8 cellular contexts compared by ENCODE assay signal in genomic region chr15:74616996-74617395, GRCh38. TPM values are rescaled to one million over a fixed set of nuclear protein-coding genes. Genes with fewer than 3 reads are reported as not detected.
DNase-seq lines count a peak whose midpoint lies in the region; ATAC-seq, FAIRE-seq and TF ChIP-seq lines count a peak whose summit lies in the region.

No MANE protein-coding gene starts in this region.

- H2AFZ ChIP-seq in OCI-LY3 (ENCODE audit: low read depth, low read length): no peak overlapping the region
- no peak overlapping the region for H2AFZ ChIP-seq in neuron (ENCODE audit: low read depth, low read length)

- H3K9me3 ChIP-seq in CD4-positive, CD25-positive, alpha-beta regulatory T cell (ENCODE audit: control insufficient read depth in 2 of 2, low read length in 2 of 2): no peaks in the 10 kb centered on the region
- H3K9me3 ChIP-seq in OCI-LY3 (ENCODE audit: insufficient read depth, low read length) (no peaks in the 10 kb centered on the region), neuron (ENCODE audit: low read length) (no peaks in the 10 kb centered on the region), testis (no peaks in the 10 kb centered on the region)
- no peaks in the 10 kb centered on the region for H3K9me3 ChIP-seq in effector memory CD4-positive, alpha-beta T cell (ENCODE audit: control insufficient read depth, low read length)

- TF ChIP-seq POLR2A in GM12891 (IDR thresholded peaks at IDR 0.05; ENCODE audit: low read depth, low read length) (no peak), testis (IDR thresholded peaks at IDR 0.05) (no peak)

- peak overlapping the region; percentile 95 to 97 (median 96) for H3K27ac Mint-ChIP-seq in CD4-positive, CD25-positive, alpha-beta regulatory T cell

- FAIRE-seq in GM12891 (lab: Jason Lieb, UNC): no peak

- H3K27me3 Mint-ChIP-seq in CD4-positive, CD25-positive, alpha-beta regulatory T cell: no peaks in the 10 kb centered on the region

- no peaks in the 10 kb centered on the region for H3K9me3 Mint-ChIP-seq in CD4-positive, CD25-positive, alpha-beta regulatory T cell

- TF ChIP-seq CTCF in OCI-LY3 (IDR thresholded peaks at IDR 0.05; ENCODE audit: low read depth, low read length): no peak
- TF ChIP-seq CTCF in testis (IDR thresholded peaks at IDR 0.05): no peak

- H3K4me2 ChIP-seq in OCI-LY3 (ENCODE audit: low read length): peak overlapping the region; percentile 84

- H3K36me3 ChIP-seq in CD4-positive, CD25-positive, alpha-beta regulatory T cell (ENCODE audit: control insufficient read depth, insufficient read depth, low read length): peaks cover 34% of the 10 kb centered on the region
- H3K36me3 ChIP-seq in OCI-LY3 (replicated peaks; ENCODE audit: low read depth, low read length) (peaks cover 32% of the 10 kb centered on the region), neuron (ENCODE audit: insufficient read depth, low read length) (peaks cover 35% of the 10 kb centered on the region), testis (ENCODE audit: low read depth, missing control alignments) (no peaks in the 10 kb centered on the region)
- H3K36me3 ChIP-seq in effector memory CD4-positive, alpha-beta T cell (ENCODE audit: control insufficient read depth, insufficient read depth, low read length): peaks cover 33% of the 10 kb centered on the region

- DNase-seq in CD4-positive, CD25-positive, alpha-beta regulatory T cell: no peak
- no peak for DNase-seq in effector memory CD4-positive, alpha-beta T cell
- no peak for DNase-seq in GM12891 (ENCODE audit: insufficient read length, low spot score)
- DNase-seq in T1000 (lab: John Stamatoyannopoulos, UW): no peak
- DNase-seq in testis: no peak

- intact Hi-C loops in testis (cut with DNase I; ENCODE audit: low total_unique reads): no loop called here

- H3K4me1 Mint-ChIP-seq in CD4-positive, CD25-positive, alpha-beta regulatory T cell: peaks cover 5 to 59% (median 37%) of the 10 kb centered on the region in 4 donors

- peaks cover 53% of the 10 kb centered on the region for H4K20me1 ChIP-seq in OCI-LY3 (ENCODE audit: insufficient read depth, low read length)

- H3K4me3 Mint-ChIP-seq in CD4-positive, CD25-positive, alpha-beta regulatory T cell: peak overlapping the region; percentile 93 to 99 (median 96)

- H3K27ac ChIP-seq in CD4-positive, CD25-positive, alpha-beta regulatory T cell (ENCODE audit: insufficient read depth, low read length, poor library complexity, severe bottlenecking): peak overlapping the region; percentile 97
- H3K27ac ChIP-seq in OCI-LY3 (ENCODE audit: low read length) (0 out of 2 replicates have a peak overlapping the region, but pooled peaks have one; percentile 54), testis (peak overlapping the region in 1 of 2 donors; percentile 97)
- H3K27ac ChIP-seq in effector memory CD4-positive, alpha-beta T cell (ENCODE audit: insufficient read depth, low read length, poor library complexity, severe bottlenecking): peak overlapping the region; percentile 98

- H3K4me1 ChIP-seq in CD4-positive, CD25-positive, alpha-beta regulatory T cell (ENCODE audit: control insufficient read depth, insufficient read depth, low read length, poor library complexity, severe bottlenecking): peaks cover 50% of the 10 kb centered on the region
- H3K4me1 ChIP-seq in OCI-LY3 (ENCODE audit: low read length): peaks cover 19% of the 10 kb centered on the region
- H3K4me1 ChIP-seq in effector memory CD4-positive, alpha-beta T cell (ENCODE audit: control insufficient read depth, insufficient read depth, low read length, poor library complexity, severe bottlenecking): peaks cover 18% of the 10 kb centered on the region
- H3K4me1 ChIP-seq in neuron (ENCODE audit: insufficient read depth, low read length): peaks cover 23% of the 10 kb centered on the region
- peaks cover 35% of the 10 kb centered on the region for H3K4me1 ChIP-seq in testis

- ATAC-seq in CD4-positive, CD25-positive, alpha-beta regulatory T cell (ENCODE audit: low read depth in 2 of 2): no peak
- ATAC-seq in GM21737 (IDR thresholded peaks at IDR 0.05; ENCODE audit: unreplicated experiment): no peak

- peak overlapping the region; percentile 83 for H3K4me3 ChIP-seq in CD4-positive, CD25-positive, alpha-beta regulatory T cell (ENCODE audit: low read depth, low read length)
- peak overlapping the region; percentile 93 for H3K4me3 ChIP-seq in OCI-LY3 (ENCODE audit: low read length)
- H3K4me3 ChIP-seq in effector memory CD4-positive, alpha-beta T cell (ENCODE audit: insufficient read depth, low read depth, low read length, poor library complexity, severe bottlenecking): peak overlapping the region; percentile 94
- H3K4me3 ChIP-seq in neuron (ENCODE audit: low read length): peak overlapping the region; percentile 78
- peak overlapping the region in 1 of 2 donors; percentile 100 for H3K4me3 ChIP-seq in testis

- H3K79me2 ChIP-seq in OCI-LY3 (ENCODE audit: low read length): peaks cover 64% of the 10 kb centered on the region

- H3K36me3 Mint-ChIP-seq in CD4-positive, CD25-positive, alpha-beta regulatory T cell: peaks cover 20% of the 10 kb centered on the region

- H3K27me3 ChIP-seq in CD4-positive, CD25-positive, alpha-beta regulatory T cell (ENCODE audit: control insufficient read depth, insufficient read depth, low read length): no peaks in the 10 kb centered on the region
- no peaks in the 10 kb centered on the region for H3K27me3 ChIP-seq in OCI-LY3 (ENCODE audit: low read depth, low read length)
- H3K27me3 ChIP-seq in effector memory CD4-positive, alpha-beta T cell (replicated peaks; ENCODE audit: control insufficient read depth, insufficient read depth, low read length, poor library complexity, severe bottlenecking): no peaks in the 10 kb centered on the region
- H3K27me3 ChIP-seq in neuron (ENCODE audit: insufficient read depth, low read length): no peaks in the 10 kb centered on the region
- no peaks in the 10 kb centered on the region for H3K27me3 ChIP-seq in testis

- peak overlapping the region; percentile 91 for H3K9ac ChIP-seq in OCI-LY3 (ENCODE audit: low read length)

TF ChIP-seq in GM12891, 5 proteins besides CTCF, POLR2A, EP300 and RAD21:
- TF ChIP-seq TAF1 (IDR thresholded peaks at IDR 0.05; ENCODE audit: low read depth, low read length): no peak
- no peak for TF ChIP-seq POU2F2 (IDR thresholded peaks at IDR 0.05; ENCODE audit: low read depth, low read length)
- TF ChIP-seq POLR2AphosphoS5 (IDR thresholded peaks at IDR 0.05; ENCODE audit: low read depth, low read length): no peak
- TF ChIP-seq SPI1 (IDR thresholded peaks at IDR 0.05; ENCODE audit: low read depth, low read length): no peak
- TF ChIP-seq PAX5 (IDR thresholded peaks at IDR 0.05; ENCODE audit: insufficient read depth, low read length, severe bottlenecking): no peak

RNA-seq across cellular contexts. Expression of gene CLK3, which starts 1.4 kb away (rescaled TPM):
- 289 TPM for total RNA-seq in CD4-positive, CD25-positive, alpha-beta regulatory T cell
- polyA plus RNA-seq in CD4-positive, CD25-positive, alpha-beta regulatory T cell: 10 to 100 TPM; 58.4 to 79.7 (median 75.0) TPM
- polyA plus RNA-seq in GM12891 (2012; ENCODE audit: low read depth, missing spikeins): 55.3 TPM
- 100 to 1,000 TPM; 162 to 197 TPM for total RNA-seq in testis
- polyA plus RNA-seq in testis (ENCODE audit: insufficient read depth, low read depth, low replicate concordance): 137 TPM
